In genomic region chr15:40763801-40764765, GRCh38 we compare ENCODE assay signal across 9 cellular contexts. TPM values are rescaled to one million over a fixed set of nuclear protein-coding genes. Genes with fewer than 3 reads are reported as not detected.
DNase-seq lines count a peak whose midpoint lies in the region; ATAC-seq and TF ChIP-seq lines count a peak whose summit lies in the region.
"Had no signal": no experiment of that assay in that cellular context is flagged by ENCODE, and none has a peak within 500 bp of the region (broad histone marks: within the 10 kb centered on the region; RNA-seq: fewer than 3 reads in every experiment).

TSS of gene GCHFR (plus strand) at chr15:40764068. CDS start at chr15:40764181, 113 bp downstream.

- H3K36me3 ChIP-seq in PC-3 (ENCODE audit: low read depth, low read length) = no peaks in the 10 kb centered on the region
- H3K36me3 ChIP-seq in neuron (ENCODE audit: insufficient read depth, low read length) = no peaks in the 10 kb centered on the region
- no peaks in the 10 kb centered on the region for H3K36me3 ChIP-seq in urinary bladder (ENCODE audit: insufficient read depth)

- WGBS in urinary bladder = under 1% methylated on average over 77 of the region's 77 CpGs

- peak within 1 kb of the TSS; percentile 48 for H3K9ac ChIP-seq in PC-3 (ENCODE audit: low read length)

- peak within 1 kb of the TSS; percentile 88 for H3K4me2 ChIP-seq in PC-3 (ENCODE audit: low read length)

- intact Hi-C loops in PC-3 (cut with micrococcal nuclease) = loop anchor here (1.0 kb wide), 1 partner anchor 9 kb away; the partner anchor contains the start of gene RMDN3

- ATAC-seq in HG02852 (IDR thresholded peaks at IDR 0.05; ENCODE audit: unreplicated experiment) (peak; percentile 57), PC-3 (peak; percentile 76), foreskin keratinocyte (peak; percentile 21)

- H4K20me1 ChIP-seq in PC-3 (ENCODE audit: low read length) = no peaks in the 10 kb centered on the region

- H3F3A ChIP-seq in PC-3 (ENCODE audit: low read length, unreplicated experiment) = no peaks in the 10 kb centered on the region

- H3K27ac ChIP-seq in PC-3 (ENCODE audit: low read length) = peak within 1 kb of the TSS; percentile 26
- H3K27ac ChIP-seq in foreskin keratinocyte = no peak within 1 kb of the TSS
- H3K27ac ChIP-seq in urinary bladder (ENCODE audit: low read depth) = peak within 1 kb of the TSS; percentile 79

- H3K4me3 ChIP-seq in PC-3 (ENCODE audit: low read length) (peak within 1 kb of the TSS; percentile 63), neuron (ENCODE audit: low read length) (peak within 1 kb of the TSS; percentile 35), urinary bladder (ENCODE audit: low read depth, low read length) (peak within 1 kb of the TSS; percentile 47)

- CTCF ChIA-PET in PC-3 (lab: Charles Lee) = interaction anchor here (1.1 to 1.9 kb wide), 3 partner anchors 13 to 109 kb away, joined by 5 to 11 read pairs (median 6); no protein-coding TSS in a partner anchor

- H3K27me3 ChIP-seq in PC-3 (ENCODE audit: low read length) (no peaks in the 10 kb centered on the region), foreskin keratinocyte (no peaks in the 10 kb centered on the region), neuron (ENCODE audit: insufficient read depth, low read length) (no peaks in the 10 kb centered on the region)

- H3K9me2 ChIP-seq in PC-3 (replicated peaks; ENCODE audit: low read length) = no peaks in the 10 kb centered on the region

- H3K9me3 ChIP-seq in PC-3 (ENCODE audit: low read length) (no peaks in the 10 kb centered on the region), neuron (ENCODE audit: low read length) (no peaks in the 10 kb centered on the region)

- H2AFZ ChIP-seq in PC-3 (ENCODE audit: low read length) (peak within 1 kb of the TSS; percentile 91), neuron (ENCODE audit: low read depth, low read length) (no peak within 1 kb of the TSS)

- TF ChIP-seq CTCF in PC-3 (conservative IDR thresholded peaks at IDR 0.05; ENCODE audit: low read depth, low read length) = peak; percentile 45; the same call in 1 of the 2 replicates
- TF ChIP-seq CTCF in foreskin keratinocyte (conservative IDR thresholded peaks at IDR 0.05) = peak; percentile 44

- BruUV-seq in PC-3 (replicated peaks; lab: Mats Ljungman, UMichigan) = TSS peak; percentile 59

- POLR2A ChIA-PET in PC-3 (lab: Charles Lee; ENCODE audit: unreplicated experiment) = no interaction called here

- no peaks in the 10 kb centered on the region for H3K79me2 ChIP-seq in PC-3 (ENCODE audit: low read length)

- peaks cover 39% of the 10 kb centered on the region for H3K4me1 ChIP-seq in PC-3 (ENCODE audit: insufficient read depth, low read length)
- H3K4me1 ChIP-seq in foreskin keratinocyte = peaks cover 16% of the 10 kb centered on the region
- no peaks in the 10 kb centered on the region for H3K4me1 ChIP-seq in neuron (ENCODE audit: insufficient read depth, low read length)
- no peaks in the 10 kb centered on the region for H3K4me1 ChIP-seq in urinary bladder (ENCODE audit: insufficient read depth)

- DNase-seq in NCI-H1436 (lab: John Stamatoyannopoulos, UW) = peak; percentile 46
- DNase-seq in NCI-H1436 treated with DMSO at 0.1 percent for 48 hours (lab: John Stamatoyannopoulos, UW) = no peak
- peak; percentile 79 for DNase-seq in PC-3
- DNase-seq in activated effector memory CD4-positive, alpha-beta T cell treated with anti-CD3 and anti-CD28 coated beads, Interleukin-2, amount 50 U/mL, for 16 hours = peak; percentile 89
- peak in 1 of 2 donors; percentile 41 for DNase-seq in foreskin keratinocyte
- DNase-seq: DND-41 had no signal

RNA-seq across cellular contexts. Expression of gene GCHFR, which starts in this region (rescaled TPM):
- total RNA-seq in PC-3 (2014; rRNA removed) (58.9 and 65.8 TPM in 2 replicates), foreskin keratinocyte (7.3 and 9.0 TPM in 2 replicates), urinary bladder (2.9 TPM)
- polyA plus RNA-seq in foreskin keratinocyte (9.0 and 12.9 TPM in 2 replicates), urinary bladder (28.7 TPM)

Comparison
In these comparisons a context has a peak if more than half of its experiments do, and no peak if none do; other contexts are left out.
1. ATAC-seq: peak in every context shown above with its lines; median percentile 76 in PC-3; 57 in HG02852; 21 in foreskin keratinocyte.